Comparison of ENCODE assay signal across 1 cellular context in the genomic region with DNA sequence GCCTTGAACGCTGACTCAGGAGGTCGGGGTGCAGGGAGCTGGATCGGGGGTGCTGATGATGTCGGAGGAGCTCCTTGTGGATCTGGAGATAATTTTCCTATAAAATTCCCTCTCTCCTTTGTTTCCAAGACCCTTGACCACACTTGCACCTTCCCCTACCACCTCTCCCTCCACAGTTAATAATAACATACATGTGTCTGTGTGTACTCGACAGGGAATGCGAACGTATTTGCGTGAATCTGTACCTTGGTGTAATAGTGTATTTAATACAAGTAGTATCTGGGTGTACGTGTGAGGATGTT.
TF ChIP-seq lines count a peak whose summit lies in the region.

No MANE protein-coding gene starts in this region.

TF ChIP-seq in IMR-90, 13 proteins besides CTCF, POLR2A, EP300 and RAD21 (continued from another document):
- no peak for TF ChIP-seq MXI1 (IDR thresholded peaks at IDR 0.05; ENCODE audit: borderline replicate concordance, low read depth, low read length)
- TF ChIP-seq NFE2L2 (IDR thresholded peaks at IDR 0.05; ENCODE audit: low read depth, low read length): no peak
- no peak for TF ChIP-seq CHD1 (IDR thresholded peaks at IDR 0.05; ENCODE audit: low read depth, low read length)
- TF ChIP-seq FOS (IDR thresholded peaks at IDR 0.05; ENCODE audit: low read depth, low read length): no peak
- no peak for TF ChIP-seq CEBPB (IDR thresholded peaks at IDR 0.05; ENCODE audit: low read depth, low read length)
- no peak for TF ChIP-seq BHLHE40 (IDR thresholded peaks at IDR 0.05; ENCODE audit: low read depth, low read length)
- TF ChIP-seq, protein P1, sequence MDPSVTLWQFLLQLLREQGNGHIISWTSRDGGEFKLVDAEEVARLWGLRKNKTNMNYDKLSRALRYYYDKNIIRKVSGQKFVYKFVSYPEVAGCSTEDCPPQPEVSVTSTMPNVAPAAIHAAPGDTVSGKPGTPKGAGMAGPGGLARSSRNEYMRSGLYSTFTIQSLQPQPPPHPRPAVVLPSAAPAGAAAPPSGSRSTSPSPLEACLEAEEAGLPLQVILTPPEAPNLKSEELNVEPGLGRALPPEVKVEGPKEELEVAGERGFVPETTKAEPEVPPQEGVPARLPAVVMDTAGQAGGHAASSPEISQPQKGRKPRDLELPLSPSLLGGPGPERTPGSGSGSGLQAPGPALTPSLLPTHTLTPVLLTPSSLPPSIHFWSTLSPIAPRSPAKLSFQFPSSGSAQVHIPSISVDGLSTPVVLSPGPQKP (IDR thresholded peaks at IDR 0.05; ENCODE audit: borderline replicate concordance, low read depth, low read length): no peak
- no peak for TF ChIP-seq MAZ (IDR thresholded peaks at IDR 0.05; ENCODE audit: borderline replicate concordance, low read depth, low read length)
